ENCODE assay signal across 8 cellular contexts in the genomic region with DNA sequence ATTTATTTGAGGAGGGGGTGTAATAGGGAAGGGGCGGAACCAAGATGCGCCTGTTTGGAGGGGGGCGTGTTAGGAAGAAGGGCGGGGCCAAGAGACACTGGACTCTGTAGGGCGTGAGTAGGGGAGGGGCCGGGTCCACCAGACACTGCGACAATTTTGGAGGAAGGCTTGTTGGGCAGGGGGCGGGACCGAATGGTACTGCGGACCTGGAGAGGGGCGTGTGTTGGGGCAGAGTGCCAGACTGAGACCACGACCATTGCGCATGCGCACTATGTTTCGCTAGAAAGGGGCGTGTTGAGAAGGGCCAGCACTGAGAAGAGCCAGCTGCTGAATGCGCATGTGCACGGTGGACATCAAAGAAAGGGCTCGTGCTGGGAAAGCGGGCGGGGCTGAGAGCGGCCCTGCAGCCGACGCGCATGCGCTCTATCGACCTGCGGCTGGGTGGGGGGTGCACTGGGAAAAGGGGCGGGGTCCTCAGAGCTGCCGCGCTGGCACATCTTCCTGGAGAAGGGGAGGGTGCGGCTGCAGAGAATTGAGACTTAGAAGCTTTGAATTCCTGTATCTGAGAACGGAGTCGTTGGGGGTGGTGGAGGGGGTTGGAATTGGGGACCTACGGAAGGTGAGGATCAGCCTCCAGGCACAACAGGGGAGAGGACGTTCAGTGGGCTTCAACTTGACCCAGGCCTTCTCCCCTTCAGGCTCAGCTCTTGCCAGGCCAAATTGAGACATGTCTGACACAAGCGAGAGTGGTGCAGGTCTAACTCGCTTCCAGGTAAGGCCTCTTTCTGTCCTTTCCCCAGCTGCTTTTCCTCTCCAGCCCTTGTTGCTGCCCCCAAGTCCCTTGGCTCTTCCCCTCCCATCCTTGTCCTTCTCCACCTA. TPM values are rescaled to one million over a fixed set of nuclear protein-coding genes. Genes with fewer than 3 reads are reported as not detected.
DNase-seq lines count a peak whose midpoint lies in the region; ATAC-seq and TF ChIP-seq lines count a peak whose summit lies in the region.

No MANE protein-coding gene starts in this region.

- H3K9me3 Mint-ChIP-seq in naive thymus-derived CD8-positive, alpha-beta T cell, result no peaks in the 10 kb centered on the region
- H3K9me3 Mint-ChIP-seq in stimulated activated naive B cell treated with anti-CD40 and anti-IgM and Interleukin-4, amounts not matched to agents 10 μg/mL and 1 μg/mL and 100 μg/mL, for 72 hours, result no peaks in the 10 kb centered on the region

- peaks cover 0 to 2% (median 0%) of the 10 kb centered on the region in 5 donors for H3K27me3 Mint-ChIP-seq in naive thymus-derived CD8-positive, alpha-beta T cell
- peaks cover 0 to 5% of the 10 kb centered on the region in 2 donors for H3K27me3 Mint-ChIP-seq in stimulated activated naive B cell treated with anti-CD40 and anti-IgM and Interleukin-4, amounts not matched to agents 10 μg/mL and 1 μg/mL and 100 μg/mL, for 72 hours

- peak overlapping the region; percentile 62 for H3K9ac ChIP-seq in DND-41 (ENCODE audit: low read depth, low read length)

- peaks cover 0 to 32% (median 5%) of the 10 kb centered on the region in 3 donors for H3K36me3 Mint-ChIP-seq in naive thymus-derived CD8-positive, alpha-beta T cell
- peaks cover 11 to 16% of the 10 kb centered on the region in 2 donors for H3K36me3 Mint-ChIP-seq in stimulated activated naive B cell treated with anti-CD40 and anti-IgM and Interleukin-4, amounts not matched to agents 10 μg/mL and 1 μg/mL and 100 μg/mL, for 72 hours

- POLR2A ChIA-PET in naive thymus-derived CD8-positive, alpha-beta T cell (lab: Charles Lee), result interaction anchor here (0.8 to 2.0 kb wide), 5 partner anchors 9 to 626 kb away, joined by 3 to 17 read pairs (median 7); partner anchors contain the start of genes APEX2, FAM120C and GNL3L

- H3K36me3 ChIP-seq in DND-41 (ENCODE audit: insufficient read depth, low read length), result peaks cover 41% of the 10 kb centered on the region

- no peaks in the 10 kb centered on the region for H3K9me3 ChIP-seq in DND-41 (ENCODE audit: insufficient read depth, low read length, severe bottlenecking)

- H4K20me1 ChIP-seq in DND-41 (ENCODE audit: insufficient read depth, low read length), result 0 out of 2 replicates have a peak, but pooled peaks cover 3% of the 10 kb centered on the region

- TF ChIP-seq CTCF in DND-41 (IDR thresholded peaks at IDR 0.05; ENCODE audit: borderline replicate concordance, extremely low read depth, low read length, poor library complexity, severe bottlenecking) (no peak), LNCaP clone FGC (IDR thresholded peaks at IDR 0.05; ENCODE audit: control insufficient read depth, extremely low read depth, insufficient read depth) (no peak)

- peak overlapping the region; percentile 91 to 99 (median 95) for H3K4me3 Mint-ChIP-seq in naive thymus-derived CD8-positive, alpha-beta T cell
- peak overlapping the region; percentile 87 to 95 for H3K4me3 Mint-ChIP-seq in stimulated activated naive B cell treated with anti-CD40 and anti-IgM and Interleukin-4, amounts not matched to agents 10 μg/mL and 1 μg/mL and 100 μg/mL, for 72 hours

- H3K4me3 ChIP-seq in DND-41 (ENCODE audit: low read depth in 1 of 2, low read length in 2 of 2) (peak overlapping the region; percentile 62 to 64), LNCaP clone FGC (ENCODE audit: low read depth, low read length) (peak overlapping the region; percentile 61)

- peak; percentile 80 for ATAC-seq in DND-41 (ENCODE audit: insufficient read depth, low read depth)
- peak; percentile 71 to 77 for ATAC-seq in naive thymus-derived CD8-positive, alpha-beta T cell
- peak; percentile 87 to 89 for ATAC-seq in stimulated activated naive B cell treated with anti-CD40 and anti-IgM and Interleukin-4, amounts not matched to agents 10 μg/mL and 1 μg/mL and 100 μg/mL, for 72 hours (replicated peaks)

- H3K27ac Mint-ChIP-seq in naive thymus-derived CD8-positive, alpha-beta T cell, result peak overlapping the region; percentile 90 to 99 (median 95)
- H3K27ac Mint-ChIP-seq in stimulated activated naive B cell treated with anti-CD40 and anti-IgM and Interleukin-4, amounts not matched to agents 10 μg/mL and 1 μg/mL and 100 μg/mL, for 72 hours, result peak overlapping the region; percentile 92

- H3K27ac ChIP-seq in DND-41 (ENCODE audit: low read length), result peak overlapping the region; percentile 72

- no peaks in the 10 kb centered on the region for H3K27me3 ChIP-seq in DND-41 (ENCODE audit: insufficient read depth, low read length, poor library complexity)

- H2AFZ ChIP-seq in DND-41 (ENCODE audit: low read depth, low read length), result peak overlapping the region; percentile 79

- peak; percentile 93 for DNase-seq in DND-41
- DNase-seq in H4 (ENCODE audit: low spot score), result peak; percentile 97
- peak; percentile 90 for DNase-seq in LNCaP clone FGC (ENCODE audit: low read depth)
- DNase-seq in RPMI8226, result peak; percentile 95
- peak; percentile 80 for DNase-seq in activated T-helper 9 cell treated with anti-CD3 and anti-CD28 coated beads, Interleukin-2, amount 50 U/mL, for 16 hours (ENCODE audit: low read depth)
- DNase-seq in fibroblast of peridontal ligament (ENCODE audit: extremely low read depth), result peak; percentile 97
- peak; percentile 71 to 96 (median 88) for DNase-seq in naive thymus-derived CD8-positive, alpha-beta T cell
- DNase-seq in stimulated activated naive B cell treated with anti-CD40 and anti-IgM and Interleukin-4, amounts not matched to agents 10 μg/mL and 1 μg/mL and 100 μg/mL, for 72 hours, result peak; percentile 90

- peaks cover 13 to 27% (median 24%) of the 10 kb centered on the region in 4 donors for H3K4me1 Mint-ChIP-seq in naive thymus-derived CD8-positive, alpha-beta T cell
- H3K4me1 Mint-ChIP-seq in stimulated activated naive B cell treated with anti-CD40 and anti-IgM and Interleukin-4, amounts not matched to agents 10 μg/mL and 1 μg/mL and 100 μg/mL, for 72 hours, result peaks cover 12 to 13% of the 10 kb centered on the region in 2 donors

- H3K79me2 ChIP-seq in DND-41 (ENCODE audit: insufficient read depth, low read length), result peaks cover 9% of the 10 kb centered on the region

- H3K4me2 ChIP-seq in DND-41 (ENCODE audit: insufficient read depth, low read length), result peak overlapping the region; percentile 96

- H3K4me1 ChIP-seq in DND-41 (ENCODE audit: insufficient read depth, low read length), result peaks cover 21% of the 10 kb centered on the region

RNA-seq across cellular contexts. Expression of gene MAGED2, which starts 1.3 kb away (rescaled TPM):
- total RNA-seq in H4 (2014; rRNA removed; shearing (Covaris generic)), result 190 and 213 TPM in 2 replicates
- 100 to 1,000 TPM; 123 TPM for total RNA-seq in naive thymus-derived CD8-positive, alpha-beta T cell
- 100 to 1,000 TPM; 132 to 152 (median 135) TPM for polyA plus RNA-seq in naive thymus-derived CD8-positive, alpha-beta T cell

RNA-seq across cellular contexts. Expression of gene ITIH6, which starts 10.8 kb away (rescaled TPM):
- total RNA-seq in H4 (2014; rRNA removed; shearing (Covaris generic)), result not detected in 2 replicates
- not detected for total RNA-seq in naive thymus-derived CD8-positive, alpha-beta T cell
- polyA plus RNA-seq in naive thymus-derived CD8-positive, alpha-beta T cell, result not detected

Comparison
In these comparisons a context has a peak if more than half of its experiments do, and no peak if none do; other contexts are left out.
1. Peak in every context shown above with its lines: DNase-seq, ATAC-seq, H3K4me3 ChIP-seq and H3K27ac ChIP-seq.